In genomic region chr5:62266573-62266972, GRCh38 we compare ENCODE assay signal across 29 cellular contexts.
"Had no signal": no experiment of that assay in that cellular context is flagged by ENCODE, and none has a peak within 500 bp of the region (broad histone marks: within the 10 kb centered on the region; RNA-seq: fewer than 3 reads in every experiment).

No MANE protein-coding gene starts in this region.

- H3K27ac ChIP-seq: esophagus muscularis mucosa, foreskin keratinocyte, gastrocnemius medialis, heart left ventricle had no signal

- H3K36me3 ChIP-seq: esophagus muscularis mucosa, gastrocnemius medialis, heart left ventricle had no signal

- DNase-seq: activated CD4-positive, alpha-beta memory T cell treated with anti-CD3 and anti-CD28 coated beads, Interleukin-2, amount 10 ng/mL, durations not matched to agents 7 days and 5 days; activated CD4-positive, alpha-beta T cell treated with anti-CD3 and anti-CD28 coated beads for 1 hour; activated CD4-positive, alpha-beta T cell treated with anti-CD3 and anti-CD28 coated beads for 4 hours; activated CD4-positive, alpha-beta T cell treated with anti-CD3 and anti-CD28 coated beads, Interleukin-2, amount 10 ng/mL, durations not matched to agents 7 days and 5 days; activated CD4-positive, alpha-beta T cell treated with anti-CD3 and anti-CD28 coated beads, Interleukin-2, amount 50 U/mL, for 4 hours; activated CD8-positive, alpha-beta memory T cell treated with anti-CD3 and anti-CD28 coated beads, Interleukin-2, amount 50 U/mL, for 48 hours; activated gamma-delta T cell; activated naive CD4-positive, alpha-beta T cell; activated naive CD4-positive, alpha-beta T cell treated with anti-CD3 and anti-CD28 coated beads, Interleukin-2, amount 50 U/mL, for 16 hours; activated T-cell treated with anti-CD3 and anti-CD28 coated beads for 4 hours; activated T-cell treated with anti-CD3 and anti-CD28 coated beads, Interleukin-2, amount 50 U/mL, for 24 hours; activated T-cell treated with anti-CD3 and anti-CD28 coated beads, Interleukin-2, amount 50 U/mL, for 72 hours; amniotic stem cell; anterior cingulate cortex; caudate nucleus; cortex of kidney; dermis blood vessel endothelial cell; effector CD4-positive, alpha-beta T cell; effector memory CD8-positive, alpha-beta T cell; erythroblast; foreskin keratinocyte; gastrocnemius medialis; glutamatergic neuron; heart left ventricle; T-helper 2 cell had no signal

- H3K27ac Mint-ChIP-seq: activated CD4-positive, alpha-beta memory T cell treated with anti-CD3 and anti-CD28 coated beads, Interleukin-2, amount 10 ng/mL, durations not matched to agents 7 days and 5 days; activated CD4-positive, alpha-beta T cell treated with anti-CD3 and anti-CD28 coated beads, Interleukin-2, amount 10 ng/mL, durations not matched to agents 7 days and 5 days; activated T-cell treated with anti-CD3 and anti-CD28 coated beads, Interleukin-2, amount 50 U/mL, for 24 hours; activated T-cell treated with anti-CD3 and anti-CD28 coated beads, Interleukin-2, amount 50 U/mL, for 72 hours; effector memory CD8-positive, alpha-beta T cell had no signal

- H3K4me3 Mint-ChIP-seq: activated CD4-positive, alpha-beta memory T cell treated with anti-CD3 and anti-CD28 coated beads, Interleukin-2, amount 10 ng/mL, durations not matched to agents 7 days and 5 days; activated CD4-positive, alpha-beta T cell treated with anti-CD3 and anti-CD28 coated beads, Interleukin-2, amount 10 ng/mL, durations not matched to agents 7 days and 5 days; activated naive CD8-positive, alpha-beta T cell; activated T-cell treated with anti-CD3 and anti-CD28 coated beads, Interleukin-2, amount 50 U/mL, for 24 hours; activated T-cell treated with anti-CD3 and anti-CD28 coated beads, Interleukin-2, amount 50 U/mL, for 72 hours; effector memory CD8-positive, alpha-beta T cell had no signal

- H3K27me3 ChIP-seq: esophagus muscularis mucosa, foreskin keratinocyte, gastrocnemius medialis, heart left ventricle had no signal

- ATAC-seq: activated T-cell treated with anti-CD3 and anti-CD28 coated beads, Interleukin-2, amount 50 U/mL, for 72 hours; effector memory CD8-positive, alpha-beta T cell; foreskin keratinocyte; gastrocnemius medialis; heart left ventricle had no signal

- FAIRE-seq: astrocyte, colon had no signal

- H3K36me3 Mint-ChIP-seq: activated naive CD8-positive, alpha-beta T cell had no signal

- H3K27me3 Mint-ChIP-seq: activated CD4-positive, alpha-beta memory T cell treated with anti-CD3 and anti-CD28 coated beads, Interleukin-2, amount 10 ng/mL, durations not matched to agents 7 days and 5 days; activated CD4-positive, alpha-beta T cell treated with anti-CD3 and anti-CD28 coated beads, Interleukin-2, amount 10 ng/mL, durations not matched to agents 7 days and 5 days; activated naive CD8-positive, alpha-beta T cell; activated T-cell treated with anti-CD3 and anti-CD28 coated beads, Interleukin-2, amount 50 U/mL, for 24 hours; effector memory CD8-positive, alpha-beta T cell had no signal

- H3K4me3 ChIP-seq: esophagus muscularis mucosa, gastrocnemius medialis, heart left ventricle had no signal

- H3K9me3 ChIP-seq: esophagus muscularis mucosa, gastrocnemius medialis, heart left ventricle had no signal

- H3K4me1 ChIP-seq: esophagus muscularis mucosa, gastrocnemius medialis, heart left ventricle had no signal

- H3K9me3 Mint-ChIP-seq: activated T-cell treated with anti-CD3 and anti-CD28 coated beads, Interleukin-2, amount 50 U/mL, for 24 hours; activated T-cell treated with anti-CD3 and anti-CD28 coated beads, Interleukin-2, amount 50 U/mL, for 72 hours; effector memory CD8-positive, alpha-beta T cell had no signal
